18 cellular contexts compared by ENCODE assay signal in the genomic region with DNA sequence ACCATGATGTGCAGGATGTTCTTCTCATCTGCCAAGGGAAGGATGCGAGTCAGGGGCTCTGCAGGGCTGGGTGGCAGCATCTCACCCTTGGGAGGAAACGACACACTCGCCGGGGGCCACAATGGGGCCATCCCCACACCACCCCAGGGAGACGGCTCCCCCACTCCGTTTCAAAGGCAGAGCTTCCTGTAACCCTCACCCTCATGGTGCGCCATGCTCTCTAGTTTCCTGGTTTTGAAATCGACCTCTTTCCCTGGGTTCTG. TPM values are rescaled to one million over a fixed set of nuclear protein-coding genes. Genes with fewer than 3 reads are reported as not detected.
DNase-seq lines count a peak whose midpoint lies in the region; ATAC-seq and TF ChIP-seq lines count a peak whose summit lies in the region.
"Had no signal": no experiment of that assay in that cellular context is flagged by ENCODE, and none has a peak within 500 bp of the region (broad histone marks: within the 10 kb centered on the region; RNA-seq: fewer than 3 reads in every experiment).

No MANE protein-coding gene starts in this region.

- H3K4me3 Mint-ChIP-seq in stimulated activated naive CD8-positive, alpha-beta T cell treated with anti-CD3 and anti-CD28 coated beads, Interleukin-15, amount 100 ng/mL, for 72 hours = no peak overlapping the region
- H3K4me3 Mint-ChIP-seq in neural crest cell (no peak overlapping the region), nephron progenitor cell (no peak overlapping the region)
- H3K4me3 Mint-ChIP-seq: CD14-positive monocyte; CD8-positive, alpha-beta T cell; HFFc6 had no signal

- TF ChIP-seq CTCF in RWPE1 (conservative IDR thresholded peaks at IDR 0.05; ENCODE audit: low read depth) (no peak), neural crest cell (conservative IDR thresholded peaks at IDR 0.05) (no peak), nephron progenitor cell (IDR thresholded peaks at IDR 0.05) (no peak)

- H3K36me3 Mint-ChIP-seq in neural crest cell (ENCODE audit: low read depth) (no peaks in the 10 kb centered on the region), nephron progenitor cell (ENCODE audit: low read depth) (no peaks in the 10 kb centered on the region)
- H3K36me3 Mint-ChIP-seq: CD14-positive monocyte; CD8-positive, alpha-beta T cell had no signal

- POLR2A ChIA-PET in RWPE1 (lab: Yijun Ruan, JAX; ENCODE audit: low non-redundant PET) = no interaction called here

- H3K27ac ChIP-seq in RWPE1 = peak overlapping the region; percentile 50
- H3K27ac ChIP-seq: HL-60 had no signal

- ATAC-seq in stimulated activated naive CD8-positive, alpha-beta T cell treated with anti-CD3 and anti-CD28 coated beads, Interleukin-15, amount 100 ng/mL, for 72 hours = peak; percentile 28
- no peak for ATAC-seq in stimulated activated naive CD8-positive, alpha-beta T cell treated with anti-CD3 and anti-CD28 coated beads, Interleukin-15, Interleukin-2, amounts not matched to agents 100 U/mL and 50 U/mL, for 24 hours
- ATAC-seq: CD8-positive, alpha-beta T cell had no signal

- no peaks in the 10 kb centered on the region for H3K27me3 Mint-ChIP-seq in stimulated activated naive CD8-positive, alpha-beta T cell treated with anti-CD3 and anti-CD28 coated beads, Interleukin-15, amount 100 ng/mL, for 72 hours
- H3K27me3 Mint-ChIP-seq in neural crest cell (ENCODE audit: low read depth) (no peaks in the 10 kb centered on the region), nephron progenitor cell (ENCODE audit: low read depth, poor library complexity) (peaks cover 13% of the 10 kb centered on the region)

- no peaks in the 10 kb centered on the region for H3K9me3 Mint-ChIP-seq in stimulated activated naive CD8-positive, alpha-beta T cell treated with anti-CD3 and anti-CD28 coated beads, Interleukin-15, amount 100 ng/mL, for 72 hours
- H3K9me3 Mint-ChIP-seq in neural crest cell (no peaks in the 10 kb centered on the region), nephron progenitor cell (no peaks in the 10 kb centered on the region)
- H3K9me3 Mint-ChIP-seq: CD8-positive, alpha-beta T cell; HFFc6 had no signal

- H3K4me1 Mint-ChIP-seq in stimulated activated naive CD8-positive, alpha-beta T cell treated with anti-CD3 and anti-CD28 coated beads, Interleukin-15, amount 100 ng/mL, for 72 hours = no peaks in the 10 kb centered on the region
- H3K4me1 Mint-ChIP-seq in neural crest cell (peaks cover 26% of the 10 kb centered on the region), nephron progenitor cell (peaks cover 59% of the 10 kb centered on the region)

- peak overlapping the region in 1 of 2 donors; percentile 52 for H3K27ac Mint-ChIP-seq in stimulated activated naive CD8-positive, alpha-beta T cell treated with anti-CD3 and anti-CD28 coated beads, Interleukin-15, amount 100 ng/mL, for 72 hours
- peak overlapping the region; percentile 91 for H3K27ac Mint-ChIP-seq in neural crest cell (ENCODE audit: unreplicated experiment)
- H3K27ac Mint-ChIP-seq in nephron progenitor cell = no peak overlapping the region
- H3K27ac Mint-ChIP-seq: CD8-positive, alpha-beta T cell; HFFc6 had no signal

- CTCF ChIA-PET in RWPE1 (lab: Yijun Ruan, JAX) = no interaction called here

- DNase-seq in stimulated activated naive CD8-positive, alpha-beta T cell treated with anti-CD3 and anti-CD28 coated beads, Interleukin-15, amount 100 ng/mL, for 72 hours = no peak
- DNase-seq in stimulated activated naive CD8-positive, alpha-beta T cell treated with anti-CD3 and anti-CD28 coated beads, Interleukin-15, Interleukin-2, amounts not matched to agents 100 U/mL and 50 U/mL, for 24 hours = no peak
- DNase-seq in RWPE1 (ENCODE audit: low spot score) (no peak), neural crest cell (ENCODE audit: low read depth, low spot score) (no peak), amygdala (lab: John Stamatoyannopoulos, UW) (no peak), NCI-H1105 treated with DMSO at 0.1 percent for 48 hours (lab: John Stamatoyannopoulos, UW) (no peak), nephron progenitor cell (no peak)
- no peak for DNase-seq in activated T-cell treated with anti-CD3 and anti-CD28 coated beads, Interleukin-2, amount 50 U/mL, for 1 hour
- DNase-seq: ACHN; CD8-positive, alpha-beta T cell; COR-L47; DMS153; DMS79 treated with DMSO at 0.1 percent for 48 hours; GF-D8; HCEC 1CT; HFFc6 had no signal

RNA-seq across cellular contexts. Expression of a gene that starts 20.2 kb away (rescaled TPM):
- total RNA-seq in neural crest cell = not detected in 2 replicates
